22 cellular contexts compared by ENCODE assay signal in the genomic region with DNA sequence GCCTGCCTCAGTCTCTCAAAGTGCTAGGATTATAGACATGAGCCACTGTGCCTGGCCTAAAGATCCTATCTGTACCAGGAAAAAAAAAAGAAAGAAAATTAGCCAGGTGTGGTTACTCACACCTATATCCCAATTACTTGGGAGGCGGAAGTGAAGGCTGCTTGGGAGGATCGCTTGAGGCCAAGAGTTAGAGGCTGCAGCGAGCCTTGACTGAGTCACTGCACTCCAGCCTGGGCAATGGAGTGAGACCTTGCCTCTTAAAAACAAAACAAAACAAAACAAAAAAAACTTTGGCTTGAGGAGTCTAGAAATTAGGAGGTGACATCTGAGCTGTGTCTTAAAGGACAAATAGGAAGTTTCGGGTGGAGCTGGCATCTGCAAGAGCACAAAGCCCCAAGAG.
"Had no signal": no experiment of that assay in that cellular context is flagged by ENCODE, and none has a peak within 500 bp of the region (broad histone marks: within the 10 kb centered on the region; RNA-seq: fewer than 3 reads in every experiment).

No MANE protein-coding gene starts in this region.

- H3K36me3 ChIP-seq: MG63 had no signal

- H3K27me3 ChIP-seq: MG63 had no signal

- H3K4me3 ChIP-seq: MG63 had no signal

- H3K9me3 ChIP-seq: MG63, SK-N-SH had no signal

- ATAC-seq: HepG2 had no signal

- DNase-seq: IMR-90, Karpas-422, KG1, MG63, NCI-H1092, NCI-H1105 treated with DMSO at 0.1 percent for 48 hours, NCI-H1417 treated with DMSO at 0.1 percent for 48 hours, NCI-H146, NCI-H1694 treated with DMSO at 0.1 percent for 48 hours, NCI-H1930, NCI-H2081, NCI-H2171, NCI-H226, NCI-H446, NCI-H510A, NCI-H524 treated with DMSO at 0.1 percent for 48 hours, NCI-H69, NCI-H774, RPMI8226, SHP77, SK-N-SH had no signal
